Comparison of ENCODE assay signal across 21 cellular contexts in genomic region chr20:58469500-58470129, GRCh38. TPM values are rescaled to one million over a fixed set of nuclear protein-coding genes. Genes with fewer than 3 reads are reported as not detected.
A peak's percentile ranks its signal among the peaks of the same experiment; 100 is the strongest.
DNase-seq lines count a peak whose midpoint lies in the region; ATAC-seq, FAIRE-seq and TF ChIP-seq lines count a peak whose summit lies in the region.
"Had no signal": no experiment of that assay in that cellular context is flagged by ENCODE, and none has a peak within 500 bp of the region (broad histone marks: within the 10 kb centered on the region; RNA-seq: fewer than 3 reads in every experiment).

No MANE protein-coding gene starts in this region.

- H3K4me3 ChIP-seq in HepG2 (replicated peaks in 1 of 3; ENCODE audit: insufficient read depth in 1 of 3, low read depth in 2 of 3, low read length in 3 of 3) (no peak overlapping the region), right lobe of liver (no peak overlapping the region), sigmoid colon (no peak overlapping the region), testis (no peak overlapping the region), WERI-Rb-1 (ENCODE audit: low read depth, low read length) (no peak overlapping the region)
- H3K4me3 ChIP-seq: HAP-1 had no signal

- POLR2A ChIA-PET in HepG2 (lab: Yijun Ruan, JAX): no interaction called here

- no peaks in the 10 kb centered on the region; the same call in 1 of the 2 replicates for H4K20me1 ChIP-seq in HepG2 (ENCODE audit: insufficient read depth, low read length)

- H3K36me3 ChIP-seq in HepG2 (replicated peaks in 1 of 2; ENCODE audit: control insufficient read depth in 1 of 2, insufficient read depth in 2 of 2, low read length in 2 of 2) (no peaks in the 10 kb centered on the region), right lobe of liver (no peaks in the 10 kb centered on the region), sigmoid colon (no peaks in the 10 kb centered on the region), testis (ENCODE audit: low read depth, missing control alignments) (no peaks in the 10 kb centered on the region), WERI-Rb-1 (no peaks in the 10 kb centered on the region)
- H3K36me3 ChIP-seq: HAP-1 had no signal

- no peaks in the 10 kb centered on the region for H3K79me2 ChIP-seq in HepG2 (ENCODE audit: insufficient read depth, low read length)

- H3K4me3 Mint-ChIP-seq in nephron progenitor cell: no peak overlapping the region
- H3K4me3 Mint-ChIP-seq: CD14-positive monocyte; CD8-positive, alpha-beta T cell had no signal

- TF ChIP-seq RAD21 in HepG2 (CRISPR knock-in tag; IDR thresholded peaks at IDR 0.05): no peak

- TF ChIP-seq EP300 in HepG2 (IDR thresholded peaks at IDR 0.05; ENCODE audit: low read depth in 2 of 2, low read length in 2 of 2) (no peak), HepG2 (CRISPR knock-in tag; IDR thresholded peaks at IDR 0.05; ENCODE audit: borderline replicate concordance) (no peak), sigmoid colon (IDR thresholded peaks at IDR 0.05) (no peak)

- CTCF ChIA-PET in HepG2 (lab: Yijun Ruan, JAX; ENCODE audit: low intra/inter-chr PET ratio, low total read pairs): no interaction called here

- no peak overlapping the region for H2AFZ ChIP-seq in HepG2 (ENCODE audit: low read length)

- no peaks in the 10 kb centered on the region for H3K36me3 Mint-ChIP-seq in nephron progenitor cell (ENCODE audit: low read depth)
- H3K36me3 Mint-ChIP-seq: CD14-positive monocyte; CD8-positive, alpha-beta T cell had no signal

- TF ChIP-seq CTCF in HepG2 (CRISPR knock-in tag; IDR thresholded peaks at IDR 0.05): no peak
- TF ChIP-seq CTCF in right lobe of liver (IDR thresholded peaks at IDR 0.05): no peak
- TF ChIP-seq CTCF in nephron progenitor cell (IDR thresholded peaks at IDR 0.05): no peak
- TF ChIP-seq CTCF in sigmoid colon (IDR thresholded peaks at IDR 0.05): no peak
- no peak for TF ChIP-seq CTCF in testis (IDR thresholded peaks at IDR 0.05)
- no peak for TF ChIP-seq CTCF in WERI-Rb-1 (IDR thresholded peaks at IDR 0.05; ENCODE audit: low read depth, low read length)

- H3K9me3 ChIP-seq in HepG2 (ENCODE audit: low read length): no peaks in the 10 kb centered on the region
- H3K9me3 ChIP-seq in right lobe of liver: no peaks in the 10 kb centered on the region
- no peaks in the 10 kb centered on the region for H3K9me3 ChIP-seq in sigmoid colon
- H3K9me3 ChIP-seq in testis: no peaks in the 10 kb centered on the region
- H3K9me3 ChIP-seq in WERI-Rb-1 (ENCODE audit: severe bottlenecking): no peaks in the 10 kb centered on the region
- H3K9me3 ChIP-seq: HAP-1 had no signal

- H3K27ac Mint-ChIP-seq in nephron progenitor cell: peak overlapping the region; percentile 64
- H3K27ac Mint-ChIP-seq: CD14-positive monocyte; CD8-positive, alpha-beta T cell had no signal

- H3K4me1 Mint-ChIP-seq in nephron progenitor cell: peaks cover 24% of the 10 kb centered on the region
- H3K4me1 Mint-ChIP-seq: CD14-positive monocyte had no signal

- H3K4me1 ChIP-seq in HepG2 (ENCODE audit: insufficient read depth, low read length) (no peaks in the 10 kb centered on the region), right lobe of liver (no peaks in the 10 kb centered on the region), sigmoid colon (peaks cover 0 to 52% (median 43%) of the 10 kb centered on the region in 4 donors), testis (no peaks in the 10 kb centered on the region)
- H3K4me1 ChIP-seq: HAP-1 had no signal

- WGBS in HepG2 (ENCODE audit: low lambda C conversion rate): 42% methylated on average over 15 of the region's 15 CpGs
- 20% methylated on average over 2 of the region's 15 CpGs for WGBS in right lobe of liver (ENCODE audit: insufficient coverage, low coverage, low lambda C conversion rate, missing lambda C conversion rate)
- WGBS in sigmoid colon, 2 donors: 88% methylated on average over 15 of the region's 15 CpGs
- 86 to 87% methylated on average over 11 to 15 of the region's 15 CpGs for WGBS in testis, 2 donors

- ATAC-seq in HepG2 (peak; percentile 24; the same call in 2 of the 3 replicates), right lobe of liver (no peak), HG02884 (IDR thresholded peaks at IDR 0.05; ENCODE audit: unreplicated experiment) (no peak)
- ATAC-seq: CD8-positive, alpha-beta T cell had no signal

- no peak for FAIRE-seq in HepG2 (lab: Jason Lieb, UNC)
- FAIRE-seq: D721Med, G401.6, GM12891, GM19239, H1 had no signal

- H3K9ac ChIP-seq in HepG2 (ENCODE audit: insufficient read depth, low read depth, low read length): no peak overlapping the region

- no peaks in the 10 kb centered on the region for H3K9me3 Mint-ChIP-seq in nephron progenitor cell
- H3K9me3 Mint-ChIP-seq: CD14-positive monocyte; CD8-positive, alpha-beta T cell had no signal

- no peaks in the 10 kb centered on the region for H3K27me3 Mint-ChIP-seq in nephron progenitor cell (ENCODE audit: low read depth, poor library complexity)

- H3K27ac ChIP-seq in HepG2 (ENCODE audit: extremely low read length, insufficient read depth, low read length) (no peak overlapping the region), right lobe of liver (no peak overlapping the region), sigmoid colon (peak overlapping the region in 3 of 4 donors; percentile 18 to 70 (median 33)), testis (no peak overlapping the region), WERI-Rb-1 (no peak overlapping the region)
- H3K27ac ChIP-seq: 22Rv1 had no signal

- DNase-seq in HepG2 (ENCODE audit: low spot score) (no peak), right lobe of liver (no peak), nephron progenitor cell (no peak), sigmoid colon (no peak), testis (no peak), WERI-Rb-1 (no peak)
- DNase-seq: CD8-positive, alpha-beta T cell; COR-L47; DMS153; DMS79 treated with DMSO at 0.1 percent for 48 hours; EL had no signal

- TF ChIP-seq POLR2A in HepG2 (IDR thresholded peaks at IDR 0.05; ENCODE audit: insufficient read depth in 1 of 2, low read depth in 2 of 2, low read length in 2 of 2) (no peak), right lobe of liver (IDR thresholded peaks at IDR 0.05) (no peak), sigmoid colon (IDR thresholded peaks at IDR 0.05) (no peak), testis (IDR thresholded peaks at IDR 0.05) (no peak)

- H3K27me3 ChIP-seq in HepG2 (ENCODE audit: control insufficient read depth in 1 of 2, insufficient read depth in 2 of 2, low read length in 2 of 2) (peaks cover 0 to 29% of the 10 kb centered on the region in 2 experiments; a peak in 4 of 5 replicates), right lobe of liver (no peaks in the 10 kb centered on the region), sigmoid colon (no peaks in the 10 kb centered on the region), testis (no peaks in the 10 kb centered on the region), WERI-Rb-1 (ENCODE audit: insufficient read depth, low read depth, severe bottlenecking) (no peaks in the 10 kb centered on the region)

- H3K4me2 ChIP-seq in HepG2 (ENCODE audit: low read depth, low read length): no peak overlapping the region

- intact Hi-C loops in HepG2 (cut with micrococcal nuclease; ENCODE audit: unreplicated experiment) (no loop called here), right lobe of liver (cut with DNase I) (loop anchor here in 1 of 2 donors (10.0 kb wide), 1 partner anchor 385 kb away; the partner anchor contains the start of genes GNAS and GNAS-AS1), sigmoid colon (cut with DNase I) (no loop called here), testis (cut with DNase I; ENCODE audit: low total_unique reads) (no loop called here)

- in situ Hi-C loops in HepG2 (cut with HindIII; ENCODE audit: extremely low pct_ligation_motif_present, low pct_unique_long_range_greater_than_20kb): no loop called here

- BruUV-seq in HepG2 (replicated peaks; lab: Mats Ljungman, UMichigan): no TSS peak

TF ChIP-seq in HepG2, 621 proteins besides CTCF, POLR2A, EP300 and RAD21 (continues in another document):
- no peak for TF ChIP-seq THAP7 (CRISPR knock-in tag; IDR thresholded peaks at IDR 0.05)
- TF ChIP-seq MTA1 (CRISPR knock-in tag; IDR thresholded peaks at IDR 0.05; ENCODE audit: borderline replicate concordance): peak; percentile 26; the same call in 1 of the 2 replicates
- TF ChIP-seq ZNF572 (CRISPR knock-in tag; IDR thresholded peaks at IDR 0.05): no peak
- no peak for TF ChIP-seq PHB2 (IDR thresholded peaks at IDR 0.05; ENCODE audit: partially characterized antibody)

RNA-seq across cellular contexts. Expression of gene APCDD1L, which starts 45.6 kb away (rescaled TPM):
- not detected in 2 replicates for total RNA-seq in HepG2 (2016; rRNA removed; fragmentation: Illumina TruSeq; extraction: Trizol)
- not detected in 2 replicates for total RNA-seq in HepG2 (2016; cell fraction: cytosol; rRNA removed; fragmentation: Illumina TruSeq; extraction: Trizol; ENCODE audit: low read depth)
- not detected in 2 replicates for total RNA-seq in HepG2 (2016; cell fraction: insoluble cytoplasmic fraction; rRNA removed; fragmentation: Illumina TruSeq; extraction: Trizol)
- not detected in 2 replicates for total RNA-seq in HepG2 (2016; cell fraction: membrane; rRNA removed; fragmentation: Illumina TruSeq; extraction: Trizol)
- not detected in 2 replicates for total RNA-seq in HepG2 (2016; cell fraction: nucleus; rRNA removed; fragmentation: Illumina TruSeq; extraction: Trizol)
- polyA plus RNA-seq in HepG2 (2011; rRNA removed): not detected in 2 replicates
- not detected in 2 replicates for polyA plus RNA-seq in HepG2 (2011; cell fraction: cytosol; rRNA removed)
- not detected in 2 replicates for polyA plus RNA-seq in HepG2 (2011; cell fraction: nucleus; rRNA removed)
- polyA plus RNA-seq in HepG2 (2012): not detected in 2 replicates
- polyA plus RNA-seq in HepG2 (2016; cell fraction: cytosol; fragmentation: Illumina TruSeq; extraction: Trizol; ENCODE audit: low read depth): not detected in 2 replicates
- not detected in 2 replicates for polyA plus RNA-seq in HepG2 (2016; cell fraction: insoluble cytoplasmic fraction; fragmentation: Illumina TruSeq; extraction: Trizol; ENCODE audit: low read depth)
- polyA plus RNA-seq in HepG2 (2016; cell fraction: membrane; fragmentation: Illumina TruSeq; extraction: Trizol; ENCODE audit: low read depth): not detected in 2 replicates
- polyA plus RNA-seq in HepG2 (2016; cell fraction: nucleus; fragmentation: Illumina TruSeq; extraction: Trizol; ENCODE audit: insufficient read depth, low read depth): not detected in 2 replicates
- 0.09 TPM in 1 of 2 replicates, not detected in the other for polyA minus RNA-seq in HepG2 (2011; rRNA and poly(A)+ RNA removed; ENCODE audit: low replicate concordance)
- not detected in 2 replicates for polyA minus RNA-seq in HepG2 (2011; cell fraction: cytosol; rRNA and poly(A)+ RNA removed)
- not detected in 2 replicates for polyA minus RNA-seq in HepG2 (2011; cell fraction: nucleus; rRNA and poly(A)+ RNA removed)
- total RNA-seq in right lobe of liver: under 1 TPM in 1 of 6 experiments, not detected in 5; 0.04 TPM
- 1 to 10 TPM in 3 of 4 donors, under 1 TPM in 1; 0.33 to 1.9 (median 1.6) TPM for total RNA-seq in sigmoid colon
- polyA plus RNA-seq in sigmoid colon: under 1 TPM in 2 of 3 donors, not detected in 1; 0.22 to 0.23 TPM
- under 1 TPM in 1 of 2 donors, not detected in 1; 0.12 TPM for total RNA-seq in testis
- 0.20 TPM for polyA plus RNA-seq in testis (ENCODE audit: insufficient read depth, low read depth, low replicate concordance)
- total RNA-seq: A673; CD8-positive, alpha-beta T cell had no signal
- polyA plus RNA-seq: CD14-positive monocyte had no signal

Comparison
In these comparisons a context has a peak if more than half of its experiments do, and no peak if none do; other contexts are left out.
1. H3K27ac ChIP-seq: peak in sigmoid colon (3 of 4); none in HepG2 (single experiment), right lobe of liver (0 of 3), testis (0 of 2) and WERI-Rb-1 (single experiment).